1 cellular context compared by ENCODE assay signal in the genomic region with DNA sequence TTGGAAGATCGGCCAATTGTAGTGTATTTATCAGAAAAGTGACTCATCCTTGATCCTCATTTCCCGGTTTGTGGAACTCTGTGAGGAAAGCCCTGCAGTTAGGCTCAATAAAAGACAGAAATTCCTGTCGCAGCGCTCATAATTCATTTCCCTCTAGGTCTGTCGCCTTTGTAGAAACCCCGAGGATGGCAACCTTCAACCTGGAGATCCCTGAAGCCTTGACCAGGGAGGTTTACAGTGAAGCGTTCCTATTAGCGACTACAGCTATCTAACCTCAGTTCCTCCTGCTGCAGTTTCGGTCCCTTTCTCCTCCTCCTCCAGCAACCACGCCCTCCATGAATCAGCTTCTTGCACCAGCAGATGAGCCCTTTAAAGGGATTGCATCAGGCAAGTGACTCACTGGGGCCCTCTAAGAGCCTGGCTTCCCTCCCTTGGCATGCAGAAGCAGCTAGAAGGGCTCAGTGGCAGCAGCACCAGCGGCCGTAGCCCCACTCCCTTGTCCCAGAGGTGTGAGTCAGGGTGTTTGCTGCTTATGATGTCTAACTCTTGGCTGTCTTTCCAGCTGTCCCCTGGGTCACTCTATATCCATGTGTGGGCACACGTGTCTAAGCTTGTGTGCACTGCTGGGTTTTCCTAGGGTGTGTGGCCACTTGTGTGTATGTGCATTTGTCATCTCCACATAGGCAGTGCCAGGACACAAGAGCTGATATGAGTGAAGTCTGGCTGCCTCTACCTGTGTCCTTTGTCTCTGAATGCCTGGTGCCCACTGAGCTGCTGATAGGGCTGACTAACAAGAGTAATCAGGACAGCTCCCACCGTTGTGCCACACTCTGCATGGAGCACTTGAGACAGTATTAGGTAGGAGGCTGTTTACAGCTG.
A peak's percentile ranks its signal among the peaks of the same experiment; 100 is the strongest.
TF ChIP-seq lines count a peak whose summit lies in the region.

No MANE protein-coding gene starts in this region.

TF ChIP-seq in HepG2, 621 proteins besides CTCF, POLR2A, EP300 and RAD21 (continues in another document):
- TF ChIP-seq ZNF333 (CRISPR knock-in tag; IDR thresholded peaks at IDR 0.05; ENCODE audit: borderline replicate concordance) (no peak), PHF20 (CRISPR knock-in tag; IDR thresholded peaks at IDR 0.05) (no peak), RARA (CRISPR knock-in tag; IDR thresholded peaks at IDR 0.05) (no peak; the same call in 1 of the 2 replicates), CEBPB (IDR thresholded peaks at IDR 0.05; ENCODE audit: borderline replicate concordance, low read depth, low read length) (peak; percentile 97), TBX2 (CRISPR knock-in tag; IDR thresholded peaks at IDR 0.05; ENCODE audit: borderline replicate concordance) (peak; percentile 62), ZNF775 (CRISPR knock-in tag; IDR thresholded peaks at IDR 0.05; ENCODE audit: borderline replicate concordance) (no peak), NR1H2 (CRISPR knock-in tag; IDR thresholded peaks at IDR 0.05; ENCODE audit: borderline replicate concordance, low read depth) (no peak), ZNF329 (CRISPR knock-in tag; IDR thresholded peaks at IDR 0.05; ENCODE audit: low read depth) (no peak; the same call in 1 of the 2 replicates), HMG20B (CRISPR knock-in tag; conservative IDR thresholded peaks at IDR 0.05) (no peak; the same call in 1 of the 2 replicates), ZNF263 (CRISPR knock-in tag; IDR thresholded peaks at IDR 0.05) (no peak), ZFP82 (CRISPR knock-in tag; IDR thresholded peaks at IDR 0.05; ENCODE audit: borderline replicate concordance) (no peak), ZNF598 (CRISPR knock-in tag; IDR thresholded peaks at IDR 0.05; ENCODE audit: borderline replicate concordance) (peak; percentile 20; the same call in 1 of the 2 replicates), FOXA3 (CRISPR knock-in tag; IDR thresholded peaks at IDR 0.05) (peak; percentile 24; the same call in 1 of the 2 replicates), NFRKB (IDR thresholded peaks at IDR 0.05) (no peak), ZNF772 (CRISPR knock-in tag; IDR thresholded peaks at IDR 0.05) (no peak; the same call in none of the 2 replicates), FOXK1 (CRISPR knock-in tag; IDR thresholded peaks at IDR 0.05; ENCODE audit: borderline replicate concordance, low read depth) (peak; percentile 4; the same call in 1 of the 2 replicates), CCAR2 (optimal IDR thresholded peaks at IDR 0.05; ENCODE audit: low read depth, low read length) (no peak), FLYWCH1 (CRISPR knock-in tag; IDR thresholded peaks at IDR 0.05) (0 out of 2 replicates have a peak, but pooled peaks have one; percentile 19), MTF1 (CRISPR knock-in tag; IDR thresholded peaks at IDR 0.05) (no peak), POLR2AphosphoS5 (IDR thresholded peaks at IDR 0.05; ENCODE audit: low read depth, low read length) (peak; percentile 69), HMGA1 (CRISPR knock-in tag; conservative IDR thresholded peaks at IDR 0.05) (no peak), MIXL1 (CRISPR knock-in tag; IDR thresholded peaks at IDR 0.05) (0 out of 2 replicates have a peak, but pooled peaks have one; percentile 0), ZNF605 (CRISPR knock-in tag; IDR thresholded peaks at IDR 0.05) (peak; percentile 64; the same call in 1 of the 2 replicates), ZNF569 (CRISPR knock-in tag; IDR thresholded peaks at IDR 0.05; ENCODE audit: borderline replicate concordance) (no peak), U2AF1 (optimal IDR thresholded peaks at IDR 0.05; ENCODE audit: low read depth, low read length) (no peak), MAZ (IDR thresholded peaks at IDR 0.05; ENCODE audit: borderline replicate concordance, low read depth, low read length) (0 out of 2 replicates have a peak, but pooled peaks have one; percentile 19), MAZ (CRISPR knock-in tag; IDR thresholded peaks at IDR 0.05; ENCODE audit: low read depth) (peak; percentile 56), TCF12 (IDR thresholded peaks at IDR 0.05) (no peak), TCF12 (CRISPR knock-in tag; IDR thresholded peaks at IDR 0.05) (no peak), ZNF296 (CRISPR knock-in tag; conservative IDR thresholded peaks at IDR 0.05) (no peak), ZNF562 (CRISPR knock-in tag; IDR thresholded peaks at IDR 0.05; ENCODE audit: borderline replicate concordance) (no peak), GTF3A (CRISPR knock-in tag; conservative IDR thresholded peaks at IDR 0.05) (no peak), ZNF350 (CRISPR knock-in tag; IDR thresholded peaks at IDR 0.05; ENCODE audit: borderline replicate concordance, low read depth) (peak; percentile 82), ZSCAN12 (CRISPR knock-in tag; IDR thresholded peaks at IDR 0.05) (no peak)
- TF ChIP-seq, protein P1, sequence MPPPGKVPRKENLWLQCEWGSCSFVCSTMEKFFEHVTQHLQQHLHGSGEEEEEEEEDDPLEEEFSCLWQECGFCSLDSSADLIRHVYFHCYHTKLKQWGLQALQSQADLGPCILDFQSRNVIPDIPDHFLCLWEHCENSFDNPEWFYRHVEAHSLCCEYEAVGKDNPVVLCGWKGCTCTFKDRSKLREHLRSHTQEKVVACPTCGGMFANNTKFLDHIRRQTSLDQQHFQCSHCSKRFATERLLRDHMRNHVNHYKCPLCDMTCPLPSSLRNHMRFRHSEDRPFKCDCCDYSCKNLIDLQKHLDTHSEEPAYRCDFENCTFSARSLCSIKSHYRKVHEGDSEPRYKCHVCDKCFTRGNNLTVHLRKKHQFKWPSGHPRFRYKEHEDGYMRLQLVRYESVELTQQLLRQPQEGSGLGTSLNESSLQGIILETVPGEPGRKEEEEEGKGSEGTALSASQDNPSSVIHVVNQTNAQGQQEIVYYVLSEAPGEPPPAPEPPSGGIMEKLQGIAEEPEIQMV (CRISPR knock-in tag; IDR thresholded peaks at IDR 0.05; ENCODE audit: low read depth): no peak
- TF ChIP-seq, protein P2, sequence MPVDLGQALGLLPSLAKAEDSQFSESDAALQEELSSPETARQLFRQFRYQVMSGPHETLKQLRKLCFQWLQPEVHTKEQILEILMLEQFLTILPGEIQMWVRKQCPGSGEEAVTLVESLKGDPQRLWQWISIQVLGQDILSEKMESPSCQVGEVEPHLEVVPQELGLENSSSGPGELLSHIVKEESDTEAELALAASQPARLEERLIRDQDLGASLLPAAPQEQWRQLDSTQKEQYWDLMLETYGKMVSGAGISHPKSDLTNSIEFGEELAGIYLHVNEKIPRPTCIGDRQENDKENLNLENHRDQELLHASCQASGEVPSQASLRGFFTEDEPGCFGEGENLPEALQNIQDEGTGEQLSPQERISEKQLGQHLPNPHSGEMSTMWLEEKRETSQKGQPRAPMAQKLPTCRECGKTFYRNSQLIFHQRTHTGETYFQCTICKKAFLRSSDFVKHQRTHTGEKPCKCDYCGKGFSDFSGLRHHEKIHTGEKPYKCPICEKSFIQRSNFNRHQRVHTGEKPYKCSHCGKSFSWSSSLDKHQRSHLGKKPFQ (CRISPR knock-in tag; IDR thresholded peaks at IDR 0.05; ENCODE audit: insufficient replicate concordance): peak; percentile 83
- TF ChIP-seq, protein P3, sequence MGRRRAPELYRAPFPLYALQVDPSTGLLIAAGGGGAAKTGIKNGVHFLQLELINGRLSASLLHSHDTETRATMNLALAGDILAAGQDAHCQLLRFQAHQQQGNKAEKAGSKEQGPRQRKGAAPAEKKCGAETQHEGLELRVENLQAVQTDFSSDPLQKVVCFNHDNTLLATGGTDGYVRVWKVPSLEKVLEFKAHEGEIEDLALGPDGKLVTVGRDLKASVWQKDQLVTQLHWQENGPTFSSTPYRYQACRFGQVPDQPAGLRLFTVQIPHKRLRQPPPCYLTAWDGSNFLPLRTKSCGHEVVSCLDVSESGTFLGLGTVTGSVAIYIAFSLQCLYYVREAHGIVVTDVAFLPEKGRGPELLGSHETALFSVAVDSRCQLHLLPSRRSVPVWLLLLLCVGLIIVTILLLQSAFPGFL (CRISPR knock-in tag; IDR thresholded peaks at IDR 0.05): no peak
- TF ChIP-seq, protein P4, sequence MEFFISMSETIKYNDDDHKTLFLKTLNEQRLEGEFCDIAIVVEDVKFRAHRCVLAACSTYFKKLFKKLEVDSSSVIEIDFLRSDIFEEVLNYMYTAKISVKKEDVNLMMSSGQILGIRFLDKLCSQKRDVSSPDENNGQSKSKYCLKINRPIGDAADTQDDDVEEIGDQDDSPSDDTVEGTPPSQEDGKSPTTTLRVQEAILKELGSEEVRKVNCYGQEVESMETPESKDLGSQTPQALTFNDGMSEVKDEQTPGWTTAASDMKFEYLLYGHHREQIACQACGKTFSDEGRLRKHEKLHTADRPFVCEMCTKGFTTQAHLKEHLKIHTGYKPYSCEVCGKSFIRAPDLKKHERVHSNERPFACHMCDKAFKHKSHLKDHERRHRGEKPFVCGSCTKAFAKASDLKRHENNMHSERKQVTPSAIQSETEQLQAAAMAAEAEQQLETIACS (CRISPR knock-in tag; IDR thresholded peaks at IDR 0.05): 0 out of 2 replicates have a peak, but pooled peaks have one; percentile 9
- TF ChIP-seq, protein P5, sequence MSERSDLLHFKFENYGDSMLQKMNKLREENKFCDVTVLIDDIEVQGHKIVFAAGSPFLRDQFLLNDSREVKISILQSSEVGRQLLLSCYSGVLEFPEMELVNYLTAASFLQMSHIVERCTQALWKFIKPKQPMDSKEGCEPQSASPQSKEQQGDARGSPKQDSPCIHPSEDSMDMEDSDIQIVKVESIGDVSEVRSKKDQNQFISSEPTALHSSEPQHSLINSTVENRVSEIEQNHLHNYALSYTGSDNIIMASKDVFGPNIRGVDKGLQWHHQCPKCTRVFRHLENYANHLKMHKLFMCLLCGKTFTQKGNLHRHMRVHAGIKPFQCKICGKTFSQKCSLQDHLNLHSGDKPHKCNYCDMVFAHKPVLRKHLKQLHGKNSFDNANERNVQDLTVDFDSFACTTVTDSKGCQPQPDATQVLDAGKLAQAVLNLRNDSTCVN (CRISPR knock-in tag; IDR thresholded peaks at IDR 0.05; ENCODE audit: borderline replicate concordance): no peak; the same call in 1 of the 2 replicates
- TF ChIP-seq, protein P6, sequence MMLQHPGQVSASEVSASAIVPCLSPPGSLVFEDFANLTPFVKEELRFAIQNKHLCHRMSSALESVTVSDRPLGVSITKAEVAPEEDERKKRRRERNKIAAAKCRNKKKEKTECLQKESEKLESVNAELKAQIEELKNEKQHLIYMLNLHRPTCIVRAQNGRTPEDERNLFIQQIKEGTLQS (CRISPR knock-in tag; IDR thresholded peaks at IDR 0.05): peak; percentile 98
- TF ChIP-seq, protein P7, sequence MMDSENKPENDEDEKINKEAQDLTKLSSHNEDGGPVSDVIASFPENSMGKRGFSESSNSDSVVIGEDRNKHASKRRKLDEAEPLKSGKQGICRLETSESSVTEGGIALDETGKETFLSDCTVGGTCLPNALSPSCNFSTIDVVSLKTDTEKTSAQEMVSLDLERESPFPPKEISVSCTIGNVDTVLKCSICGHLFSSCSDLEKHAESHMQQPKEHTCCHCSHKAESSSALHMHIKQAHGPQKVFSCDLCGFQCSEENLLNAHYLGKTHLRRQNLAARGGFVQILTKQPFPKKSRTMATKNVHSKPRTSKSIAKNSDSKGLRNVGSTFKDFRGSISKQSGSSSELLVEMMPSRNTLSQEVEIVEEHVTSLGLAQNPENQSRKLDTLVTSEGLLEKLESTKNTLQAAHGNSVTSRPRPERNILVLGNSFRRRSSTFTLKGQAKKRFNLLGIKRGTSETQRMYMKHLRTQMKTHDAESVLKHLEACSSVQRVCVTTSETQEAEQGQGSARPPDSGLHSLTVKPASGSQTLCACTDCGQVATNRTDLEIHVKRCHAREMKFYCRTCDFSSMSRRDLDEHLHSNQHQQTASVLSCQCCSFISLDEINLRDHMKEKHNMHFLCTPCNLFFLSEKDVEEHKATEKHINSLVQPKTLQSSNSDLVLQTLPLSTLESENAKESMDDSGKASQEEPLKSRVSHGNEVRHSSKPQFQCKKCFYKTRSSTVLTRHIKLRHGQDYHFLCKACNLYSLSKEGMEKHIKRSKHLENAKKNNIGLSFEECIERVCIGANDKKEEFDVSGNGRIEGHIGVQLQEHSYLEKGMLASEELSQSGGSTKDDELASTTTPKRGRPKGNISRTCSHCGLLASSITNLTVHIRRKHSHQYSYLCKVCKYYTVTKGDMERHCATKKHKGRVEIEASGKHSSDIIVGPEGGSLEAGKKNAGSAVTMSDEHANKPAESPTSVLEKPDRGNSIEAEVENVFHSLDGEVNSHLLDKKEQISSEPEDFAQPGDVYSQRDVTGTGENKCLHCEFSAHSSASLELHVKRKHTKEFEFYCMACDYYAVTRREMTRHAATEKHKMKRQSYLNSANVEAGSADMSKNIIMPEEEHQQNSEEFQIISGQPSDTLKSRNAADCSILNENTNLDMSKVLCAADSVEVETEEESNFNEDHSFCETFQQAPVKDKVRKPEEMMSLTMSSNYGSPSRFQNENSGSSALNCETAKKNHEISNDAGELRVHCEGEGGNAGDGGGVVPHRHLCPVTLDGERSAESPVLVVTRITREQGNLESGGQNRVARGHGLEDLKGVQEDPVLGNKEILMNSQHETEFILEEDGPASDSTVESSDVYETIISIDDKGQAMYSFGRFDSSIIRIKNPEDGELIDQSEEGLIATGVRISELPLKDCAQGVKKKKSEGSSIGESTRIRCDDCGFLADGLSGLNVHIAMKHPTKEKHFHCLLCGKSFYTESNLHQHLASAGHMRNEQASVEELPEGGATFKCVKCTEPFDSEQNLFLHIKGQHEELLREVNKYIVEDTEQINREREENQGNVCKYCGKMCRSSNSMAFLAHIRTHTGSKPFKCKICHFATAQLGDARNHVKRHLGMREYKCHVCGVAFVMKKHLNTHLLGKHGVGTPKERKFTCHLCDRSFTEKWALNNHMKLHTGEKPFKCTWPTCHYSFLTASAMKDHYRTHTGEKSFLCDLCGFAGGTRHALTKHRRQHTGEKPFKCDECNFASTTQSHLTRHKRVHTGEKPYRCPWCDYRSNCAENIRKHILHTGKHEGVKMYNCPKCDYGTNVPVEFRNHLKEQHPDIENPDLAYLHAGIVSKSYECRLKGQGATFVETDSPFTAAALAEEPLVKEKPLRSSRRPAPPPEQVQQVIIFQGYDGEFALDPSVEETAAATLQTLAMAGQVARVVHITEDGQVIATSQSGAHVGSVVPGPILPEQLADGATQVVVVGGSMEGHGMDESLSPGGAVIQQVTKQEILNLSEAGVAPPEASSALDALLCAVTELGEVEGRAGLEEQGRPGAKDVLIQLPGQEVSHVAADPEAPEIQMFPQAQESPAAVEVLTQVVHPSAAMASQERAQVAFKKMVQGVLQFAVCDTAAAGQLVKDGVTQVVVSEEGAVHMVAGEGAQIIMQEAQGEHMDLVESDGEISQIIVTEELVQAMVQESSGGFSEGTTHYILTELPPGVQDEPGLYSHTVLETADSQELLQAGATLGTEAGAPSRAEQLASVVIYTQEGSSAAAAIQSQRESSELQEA (CRISPR knock-in tag; IDR thresholded peaks at IDR 0.05; ENCODE audit: not compliant biosample characterization): no peak
- TF ChIP-seq, protein P8, sequence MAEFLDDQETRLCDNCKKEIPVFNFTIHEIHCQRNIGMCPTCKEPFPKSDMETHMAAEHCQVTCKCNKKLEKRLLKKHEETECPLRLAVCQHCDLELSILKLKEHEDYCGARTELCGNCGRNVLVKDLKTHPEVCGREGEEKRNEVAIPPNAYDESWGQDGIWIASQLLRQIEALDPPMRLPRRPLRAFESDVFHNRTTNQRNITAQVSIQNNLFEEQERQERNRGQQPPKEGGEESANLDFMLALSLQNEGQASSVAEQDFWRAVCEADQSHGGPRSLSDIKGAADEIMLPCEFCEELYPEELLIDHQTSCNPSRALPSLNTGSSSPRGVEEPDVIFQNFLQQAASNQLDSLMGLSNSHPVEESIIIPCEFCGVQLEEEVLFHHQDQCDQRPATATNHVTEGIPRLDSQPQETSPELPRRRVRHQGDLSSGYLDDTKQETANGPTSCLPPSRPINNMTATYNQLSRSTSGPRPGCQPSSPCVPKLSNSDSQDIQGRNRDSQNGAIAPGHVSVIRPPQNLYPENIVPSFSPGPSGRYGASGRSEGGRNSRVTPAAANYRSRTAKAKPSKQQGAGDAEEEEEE (CRISPR knock-in tag; IDR thresholded peaks at IDR 0.05; ENCODE audit: borderline replicate concordance): no peak
